ENCODE assay signal across 26 cellular contexts in genomic region chr14:22752422-22752821, GRCh38.
"Had no signal": no experiment of that assay in that cellular context is flagged by ENCODE, and none has a peak within 500 bp of the region (broad histone marks: within the 10 kb centered on the region; RNA-seq: fewer than 3 reads in every experiment).

No MANE protein-coding gene starts in this region.

- H3K4me2 ChIP-seq: SK-N-SH had no signal

- DNase-seq: activated CD8-positive, alpha-beta memory T cell treated with anti-CD3 and anti-CD28 coated beads, Interleukin-2, amount 10 ng/mL, durations not matched to agents 7 days and 5 days; activated CD8-positive, alpha-beta T cell treated with anti-CD3 and anti-CD28 coated beads for 36 hours; activated gamma-delta T cell; effector memory CD8-positive, alpha-beta T cell; gastrocnemius medialis; head of caudate nucleus; kidney glomerular epithelial cell; left lung; midbrain; natural killer cell; right cardiac atrium; SK-N-SH; stimulated activated CD4-positive, alpha-beta T cell treated with anti-CD3 and anti-CD28 coated beads, Interleukin-12 subunit alpha, Interleukin-12 subunit beta, amount 100 ng/mL, for 4 hours; stimulated activated CD4-positive, alpha-beta T cell treated with anti-CD3 and anti-CD28 coated beads, Interleukin-4, amount 100 ng/mL, for 4 hours; stimulated activated naive CD8-positive, alpha-beta T cell treated with anti-CD3 and anti-CD28 coated beads, Interleukin-15, Interleukin-2, amounts not matched to agents 100 U/mL and 50 U/mL, for 24 hours; upper lobe of right lung had no signal

- H3K27ac ChIP-seq: ascending aorta, breast epithelium, esophagus muscularis mucosa, gastrocnemius medialis, left lung, upper lobe of right lung, VCaP had no signal

- H3K27me3 ChIP-seq: ascending aorta, breast epithelium, left lung, upper lobe of right lung had no signal

- H3K4me3 Mint-ChIP-seq: activated CD8-positive, alpha-beta memory T cell treated with anti-CD3 and anti-CD28 coated beads, Interleukin-2, amount 10 ng/mL, durations not matched to agents 7 days and 5 days; activated CD8-positive, alpha-beta T cell treated with anti-CD3 and anti-CD28 coated beads for 36 hours; activated T-helper 1 cell treated with anti-CD3 and anti-CD28 coated beads, Interleukin-12 subunit alpha, Interleukin-12 subunit beta, Interleukin-2, Interleukin-4 antibody, amounts not matched to agents 30 ng/mL and 10 ng/mL and 1 ng/mL, durations not matched to agents 14 hours and 24 hours and 36 hours; central memory CD8-positive, alpha-beta T cell; effector memory CD8-positive, alpha-beta T cell; natural killer cell had no signal

- H3K36me3 Mint-ChIP-seq: activated CD8-positive, alpha-beta memory T cell treated with anti-CD3 and anti-CD28 coated beads, Interleukin-2, amount 10 ng/mL, durations not matched to agents 7 days and 5 days; activated naive CD4-positive, alpha-beta T cell treated with anti-CD3 and anti-CD28 coated beads, Interleukin-2, amount 50 U/mL, for 72 hours; natural killer cell had no signal

- ATAC-seq: activated CD4-positive, CD25-positive, alpha-beta regulatory T cell treated with anti-CD3 and anti-CD28 coated beads, Interleukin-2, amount 50 U/mL, for 24 hours; activated CD8-positive, alpha-beta memory T cell treated with anti-CD3 and anti-CD28 coated beads, Interleukin-2, amount 10 ng/mL, durations not matched to agents 7 days and 5 days; activated CD8-positive, alpha-beta T cell treated with anti-CD3 and anti-CD28 coated beads for 36 hours; activated naive CD4-positive, alpha-beta T cell treated with anti-CD3 and anti-CD28 coated beads, Interleukin-2, amount 50 U/mL, for 72 hours; effector memory CD8-positive, alpha-beta T cell; gastrocnemius medialis; left lung; natural killer cell; right cardiac atrium; stimulated activated naive CD8-positive, alpha-beta T cell treated with anti-CD3 and anti-CD28 coated beads, Interleukin-15, Interleukin-2, amounts not matched to agents 100 U/mL and 50 U/mL, for 24 hours; upper lobe of right lung had no signal

- FAIRE-seq: colon had no signal

- H3K4me1 ChIP-seq: ascending aorta, breast epithelium, esophagus muscularis mucosa, gastrocnemius medialis, upper lobe of right lung had no signal

- H3K27ac Mint-ChIP-seq: activated CD8-positive, alpha-beta memory T cell treated with anti-CD3 and anti-CD28 coated beads, Interleukin-2, amount 10 ng/mL, durations not matched to agents 7 days and 5 days; activated CD8-positive, alpha-beta T cell treated with anti-CD3 and anti-CD28 coated beads for 36 hours; activated naive CD4-positive, alpha-beta T cell treated with anti-CD3 and anti-CD28 coated beads, Interleukin-2, amount 50 U/mL, for 72 hours; activated T-helper 1 cell treated with anti-CD3 and anti-CD28 coated beads, Interleukin-12 subunit alpha, Interleukin-12 subunit beta, Interleukin-2, Interleukin-4 antibody, amounts not matched to agents 30 ng/mL and 10 ng/mL and 1 ng/mL, durations not matched to agents 14 hours and 24 hours and 36 hours; effector memory CD8-positive, alpha-beta T cell; natural killer cell had no signal

- H3K36me3 ChIP-seq: ascending aorta, breast epithelium, esophagus muscularis mucosa, gastrocnemius medialis, left lung, upper lobe of right lung had no signal

- H3K9me3 ChIP-seq: ascending aorta, breast epithelium, esophagus muscularis mucosa, gastrocnemius medialis, left lung, SK-N-SH, upper lobe of right lung had no signal

- H3K9me3 Mint-ChIP-seq: activated CD8-positive, alpha-beta T cell treated with anti-CD3 and anti-CD28 coated beads for 36 hours; activated naive CD4-positive, alpha-beta T cell treated with anti-CD3 and anti-CD28 coated beads, Interleukin-2, amount 50 U/mL, for 72 hours; activated T-helper 1 cell treated with anti-CD3 and anti-CD28 coated beads, Interleukin-12 subunit alpha, Interleukin-12 subunit beta, Interleukin-2, Interleukin-4 antibody, amounts not matched to agents 30 ng/mL and 10 ng/mL and 1 ng/mL, durations not matched to agents 14 hours and 24 hours and 36 hours; central memory CD8-positive, alpha-beta T cell; effector memory CD8-positive, alpha-beta T cell; natural killer cell had no signal

- H3K9ac ChIP-seq: SK-N-SH had no signal

- H3K4me3 ChIP-seq: ascending aorta, breast epithelium, esophagus muscularis mucosa, gastrocnemius medialis, left lung, lung, upper lobe of right lung had no signal
